Comparison of ENCODE assay signal across 15 cellular contexts in the genomic region with DNA sequence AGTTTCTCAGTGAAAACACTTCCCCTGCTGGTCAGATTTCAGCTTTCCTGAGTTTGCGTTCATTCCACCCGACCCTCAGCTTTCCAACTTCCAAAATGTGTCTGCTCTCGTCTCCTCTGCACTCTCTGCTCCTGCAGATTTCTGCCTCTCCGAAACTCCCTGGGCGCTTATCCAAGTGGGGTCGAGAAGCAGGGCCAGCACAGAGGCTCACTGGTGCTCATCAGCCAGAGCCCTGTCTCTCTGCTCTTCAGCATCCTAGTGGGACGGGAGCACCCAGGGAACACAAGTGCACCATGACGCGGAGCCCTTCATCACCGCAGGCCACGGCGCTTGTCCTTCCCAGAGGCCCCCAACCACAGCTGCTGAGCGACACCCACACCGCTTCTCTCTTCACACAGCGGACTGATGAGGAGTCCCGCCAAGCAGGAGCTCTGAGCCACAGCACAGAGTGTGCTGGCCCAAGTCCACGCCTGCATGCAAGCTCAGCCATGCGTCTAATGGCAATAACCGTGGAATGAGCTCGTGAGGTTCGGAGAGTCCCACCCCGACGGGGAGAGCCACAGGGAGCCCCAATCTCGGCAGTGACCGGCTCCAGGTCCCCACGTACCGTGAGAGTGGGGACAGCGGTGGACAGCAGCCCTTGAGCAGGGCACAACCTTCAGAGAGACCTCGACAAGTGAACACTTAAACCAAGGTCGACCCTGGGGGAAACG. TPM values are rescaled to one million over a fixed set of nuclear protein-coding genes. Genes with fewer than 3 reads are reported as not detected.
DNase-seq lines count a peak whose midpoint lies in the region; ATAC-seq and TF ChIP-seq lines count a peak whose summit lies in the region.
"Had no signal": no experiment of that assay in that cellular context is flagged by ENCODE, and none has a peak within 500 bp of the region (broad histone marks: within the 10 kb centered on the region; RNA-seq: fewer than 3 reads in every experiment).

No MANE protein-coding gene starts in this region.

- H3K4me1 ChIP-seq in heart left ventricle (peaks cover 15 to 75% (median 53%) of the 10 kb centered on the region in 12 donors), osteoblast (ENCODE audit: insufficient read depth, low read length) (peaks cover 12% of the 10 kb centered on the region)

- TF ChIP-seq POLR2A in heart left ventricle (IDR thresholded peaks at IDR 0.05) = no peak

- DNase-seq in natural killer cell = no peak
- DNase-seq in natural killer cell treated with Interleukin-12 subunit alpha and Interleukin-12 subunit beta and Interleukin-15 and Interleukin-18, amount 100 ng/mL, for 72 hours (ENCODE audit: low spot score) = no peak
- peak in 1 of 5 donors; percentile 65 for DNase-seq in heart left ventricle
- DNase-seq in osteoblast (ENCODE audit: insufficient read length, low spot score, missing footprints) = peak; percentile 38
- DNase-seq in KBM-7 = no peak
- DNase-seq in activated T-cell treated with anti-CD3 and anti-CD28 coated beads, Interleukin-2, amount 50 U/mL, for 48 hours = no peak
- DNase-seq: activated effector memory CD4-positive, alpha-beta T cell treated with anti-CD3 and anti-CD28 coated beads, Interleukin-2, amount 50 U/mL, for 16 hours; erythroblast; GOT3; NCI-H1436 had no signal

- in situ Hi-C loops in KBM-7 (cut with MboI; ENCODE audit: low pct_unique_long_range_greater_than_20kb, low sequenced_read_pairs) = no loop called here

- intact Hi-C loops in natural killer cell (cut with micrococcal nuclease) = loop anchor here (1.0 to 5.0 kb wide), 2 partner anchors 252 to 311 kb away; no protein-coding TSS in a partner anchor
- intact Hi-C loops in heart left ventricle (cut with DNase I) = loop anchor here (1.0 to 10.0 kb wide), 17 partner anchors 37 to 314 kb away; a partner anchor contains a TSS

- H3K9me3 ChIP-seq in heart left ventricle = no peaks in the 10 kb centered on the region
- no peaks in the 10 kb centered on the region for H3K9me3 ChIP-seq in osteoblast (ENCODE audit: low read depth, low read length)
- H3K9me3 ChIP-seq: pancreas, uterus had no signal

- no peak overlapping the region for H3K4me3 Mint-ChIP-seq in natural killer cell
- no peak overlapping the region for H3K4me3 Mint-ChIP-seq in natural killer cell treated with Interleukin-12 subunit alpha and Interleukin-12 subunit beta and Interleukin-15 and Interleukin-18, amount 100 ng/mL, for 72 hours
- H3K4me3 Mint-ChIP-seq: stimulated activated naive CD8-positive, alpha-beta T cell treated with anti-CD3 and anti-CD28 coated beads, Interleukin-15, Interleukin-2, amounts not matched to agents 100 ng/mL and 50 ng/mL, for 24 hours had no signal

- H2AFZ ChIP-seq in osteoblast (ENCODE audit: low read length) = no peak overlapping the region

- H3K36me3 ChIP-seq in heart left ventricle (peaks cover 0 to 13% (median 0%) of the 10 kb centered on the region in 9 donors), osteoblast (ENCODE audit: insufficient read depth, low read length) (no peaks in the 10 kb centered on the region)
- H3K36me3 ChIP-seq: pancreas, uterus had no signal

- ATAC-seq in natural killer cell (no peak), heart left ventricle (peak; percentile 11 to 48 (median 34)), GM21360 (IDR thresholded peaks at IDR 0.05; ENCODE audit: unreplicated experiment) (no peak)
- ATAC-seq in natural killer cell treated with Interleukin-12 subunit alpha and Interleukin-12 subunit beta and Interleukin-15 and Interleukin-18, amount 100 ng/mL, for 72 hours = no peak
- no peak for ATAC-seq in activated CD4-positive, CD25-positive, alpha-beta regulatory T cell treated with anti-CD3 and anti-CD28 coated beads, Interleukin-2, amount 50 U/mL, for 24 hours

- no peaks in the 10 kb centered on the region for H3K36me3 Mint-ChIP-seq in natural killer cell
- no peaks in the 10 kb centered on the region for H3K36me3 Mint-ChIP-seq in natural killer cell treated with Interleukin-12 subunit alpha and Interleukin-12 subunit beta and Interleukin-15 and Interleukin-18, amount 100 ng/mL, for 72 hours

- peak overlapping the region; percentile 72 to 73 for H3K27ac Mint-ChIP-seq in natural killer cell
- H3K27ac Mint-ChIP-seq in natural killer cell treated with Interleukin-12 subunit alpha and Interleukin-12 subunit beta and Interleukin-15 and Interleukin-18, amount 100 ng/mL, for 72 hours = peak overlapping the region in 1 of 2 donors; percentile 58
- H3K27ac Mint-ChIP-seq: stimulated activated naive CD8-positive, alpha-beta T cell treated with anti-CD3 and anti-CD28 coated beads, Interleukin-15, Interleukin-2, amounts not matched to agents 100 ng/mL and 50 ng/mL, for 24 hours had no signal

- H4K20me1 ChIP-seq in osteoblast (ENCODE audit: insufficient read depth, low read length) = peaks cover 85% of the 10 kb centered on the region

- WGBS in heart left ventricle, 4 donors = 61 to 80% (median 75%) methylated on average over 17 to 31 of the region's 31 CpGs

- H3K27me3 Mint-ChIP-seq in natural killer cell (ENCODE audit: low read depth in 2 of 2) = no peaks in the 10 kb centered on the region
- no peaks in the 10 kb centered on the region for H3K27me3 Mint-ChIP-seq in natural killer cell treated with Interleukin-12 subunit alpha and Interleukin-12 subunit beta and Interleukin-15 and Interleukin-18, amount 100 ng/mL, for 72 hours
- H3K27me3 Mint-ChIP-seq: stimulated activated naive CD8-positive, alpha-beta T cell treated with anti-CD3 and anti-CD28 coated beads, Interleukin-15, Interleukin-2, amounts not matched to agents 100 ng/mL and 50 ng/mL, for 24 hours had no signal

- no peaks in the 10 kb centered on the region for H3K9me3 Mint-ChIP-seq in natural killer cell
- H3K9me3 Mint-ChIP-seq in natural killer cell treated with Interleukin-12 subunit alpha and Interleukin-12 subunit beta and Interleukin-15 and Interleukin-18, amount 100 ng/mL, for 72 hours = peaks cover 4% of the 10 kb centered on the region
- H3K9me3 Mint-ChIP-seq: stimulated activated naive CD8-positive, alpha-beta T cell treated with anti-CD3 and anti-CD28 coated beads, Interleukin-15, Interleukin-2, amounts not matched to agents 100 ng/mL and 50 ng/mL, for 24 hours had no signal

- TF ChIP-seq CTCF in natural killer cell (IDR thresholded peaks at IDR 0.05) (no peak), heart left ventricle (IDR thresholded peaks at IDR 0.05) (no peak), osteoblast (IDR thresholded peaks at IDR 0.05; ENCODE audit: extremely low read depth, low read depth, low read length) (no peak)

- H3K27ac ChIP-seq in heart left ventricle (peak overlapping the region in 1 of 12 donors; percentile 6), osteoblast (ENCODE audit: low read depth, low read length) (no peak overlapping the region)
- H3K27ac ChIP-seq: pancreas, uterus had no signal

- peaks cover 61% of the 10 kb centered on the region for H3K79me2 ChIP-seq in osteoblast (ENCODE audit: insufficient read depth, low read length)

- H3K4me1 Mint-ChIP-seq in natural killer cell = peaks cover 65 to 82% of the 10 kb centered on the region in 2 donors
- peaks cover 47 to 58% of the 10 kb centered on the region in 2 donors for H3K4me1 Mint-ChIP-seq in natural killer cell treated with Interleukin-12 subunit alpha and Interleukin-12 subunit beta and Interleukin-15 and Interleukin-18, amount 100 ng/mL, for 72 hours (ENCODE audit: low read depth in 2 of 2)

- no peaks in the 10 kb centered on the region for H3K27me3 ChIP-seq in heart left ventricle
- no peaks in the 10 kb centered on the region for H3K27me3 ChIP-seq in osteoblast (ENCODE audit: insufficient read depth, low read length)
- H3K27me3 ChIP-seq: pancreas, uterus had no signal

- H3K4me3 ChIP-seq in heart left ventricle = no peak overlapping the region
- H3K4me3 ChIP-seq in osteoblast (ENCODE audit: insufficient read depth, low read length) = no peak overlapping the region

- no peak overlapping the region for H3K4me2 ChIP-seq in osteoblast (ENCODE audit: insufficient read depth, low read length)

RNA-seq across cellular contexts. Expression of a gene that starts 27.9 kb away (rescaled TPM):
- total RNA-seq in natural killer cell (10 to 100 TPM; 61.9 to 79.6 (median 78.5) TPM), heart left ventricle (10 to 100 TPM; 35.5 to 53.7 (median 44.7) TPM), osteoblast (28.2 and 29.8 TPM in 2 replicates)
- total RNA-seq in natural killer cell treated with Interleukin-12 subunit alpha and Interleukin-12 subunit beta and Interleukin-15 and Interleukin-18, amount 100 ng/mL, for 72 hours = 10 to 100 TPM; 40.0 to 42.7 TPM
- polyA plus RNA-seq in heart left ventricle = 10 to 100 TPM; 27.4 to 61.1 TPM

RNA-seq across cellular contexts. Expression of a gene that starts 57.6 kb away (rescaled TPM):
- total RNA-seq in natural killer cell (10 to 100 TPM; 24.1 to 47.3 (median 38.4) TPM), heart left ventricle (10 to 100 TPM in 8 of 9 donors, 1 to 10 TPM in 1; 9.8 to 29.9 (median 17.1) TPM), osteoblast (under 0.01 TPM in 2 replicates)
- 1 to 10 TPM; 4.2 to 5.4 TPM for total RNA-seq in natural killer cell treated with Interleukin-12 subunit alpha and Interleukin-12 subunit beta and Interleukin-15 and Interleukin-18, amount 100 ng/mL, for 72 hours
- polyA plus RNA-seq in heart left ventricle = 10 to 100 TPM; 10.9 to 12.8 TPM

Comparison
In these comparisons a context has a peak if more than half of its experiments do, and no peak if none do; other contexts are left out.
1. ATAC-seq: peak in heart left ventricle (4 of 4); none in natural killer cell (0 of 3), natural killer cell treated with Interleukin-12 subunit alpha and Interleukin-12 subunit beta and Interleukin-15 and Interleukin-18, amount 100 ng/mL, for 72 hours (0 of 2), activated CD4-positive, CD25-positive, alpha-beta regulatory T cell treated with anti-CD3 and anti-CD28 coated beads, Interleukin-2, amount 50 U/mL, for 24 hours (0 of 2) and GM21360 (single experiment).